ENCODE assay signal across 1 cellular context in the genomic region with DNA sequence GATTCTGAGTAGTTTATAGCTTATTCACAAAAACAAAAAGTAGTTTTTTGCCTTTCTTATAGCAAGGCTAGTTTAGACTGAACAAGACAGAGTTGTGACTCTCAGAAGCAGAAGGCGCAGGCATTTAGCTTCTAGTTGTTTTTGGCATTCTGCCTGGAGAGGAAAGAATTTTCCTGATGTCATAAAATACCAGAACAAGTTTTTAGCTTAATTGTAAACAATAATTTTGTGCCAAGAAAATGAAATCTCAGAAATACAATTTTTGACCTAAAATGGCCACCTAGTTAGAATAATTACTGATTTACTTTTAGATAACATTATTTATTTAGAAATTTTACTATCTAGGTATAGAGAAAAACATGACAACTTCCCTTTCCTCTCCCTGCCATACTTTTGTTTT.
TF ChIP-seq lines count a peak whose summit lies in the region.

No MANE protein-coding gene starts in this region.

TF ChIP-seq in HEK293, 187 proteins besides CTCF, POLR2A, EP300 and RAD21 (continued from another document and continues in another):
- TF ChIP-seq, protein P1, sequence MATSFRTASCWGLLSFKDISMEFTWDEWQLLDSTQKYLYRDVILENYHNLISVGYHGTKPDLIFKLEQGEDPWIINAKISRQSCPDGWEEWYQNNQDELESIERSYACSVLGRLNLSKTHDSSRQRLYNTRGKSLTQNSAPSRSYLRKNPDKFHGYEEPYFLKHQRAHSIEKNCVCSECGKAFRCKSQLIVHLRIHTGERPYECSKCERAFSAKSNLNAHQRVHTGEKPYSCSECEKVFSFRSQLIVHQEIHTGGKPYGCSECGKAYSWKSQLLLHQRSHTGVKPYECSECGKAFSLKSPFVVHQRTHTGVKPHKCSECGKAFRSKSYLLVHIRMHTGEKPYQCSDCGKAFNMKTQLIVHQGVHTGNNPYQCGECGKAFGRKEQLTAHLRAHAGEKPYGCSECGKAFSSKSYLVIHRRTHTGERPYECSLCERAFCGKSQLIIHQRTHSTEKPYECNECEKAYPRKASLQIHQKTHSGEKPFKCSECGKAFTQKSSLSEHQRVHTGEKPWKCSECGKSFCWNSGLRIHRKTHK (tag by site-specific recombination; IDR thresholded peaks at IDR 0.05), result no peak
- TF ChIP-seq, protein P2, sequence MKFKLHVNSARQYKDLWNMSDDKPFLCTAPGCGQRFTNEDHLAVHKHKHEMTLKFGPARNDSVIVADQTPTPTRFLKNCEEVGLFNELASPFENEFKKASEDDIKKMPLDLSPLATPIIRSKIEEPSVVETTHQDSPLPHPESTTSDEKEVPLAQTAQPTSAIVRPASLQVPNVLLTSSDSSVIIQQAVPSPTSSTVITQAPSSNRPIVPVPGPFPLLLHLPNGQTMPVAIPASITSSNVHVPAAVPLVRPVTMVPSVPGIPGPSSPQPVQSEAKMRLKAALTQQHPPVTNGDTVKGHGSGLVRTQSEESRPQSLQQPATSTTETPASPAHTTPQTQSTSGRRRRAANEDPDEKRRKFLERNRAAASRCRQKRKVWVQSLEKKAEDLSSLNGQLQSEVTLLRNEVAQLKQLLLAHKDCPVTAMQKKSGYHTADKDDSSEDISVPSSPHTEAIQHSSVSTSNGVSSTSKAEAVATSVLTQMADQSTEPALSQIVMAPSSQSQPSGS (tag by site-specific recombination; IDR thresholded peaks at IDR 0.05; ENCODE audit: low read depth), result 0 out of 2 replicates have a peak, but pooled peaks have one; percentile 38
- TF ChIP-seq ZBTB21 (tag by site-specific recombination; IDR thresholded peaks at IDR 0.05) (peak; percentile 68; the same call in 1 of the 2 replicates), ZNF391 (tag by site-specific recombination; IDR thresholded peaks at IDR 0.05; ENCODE audit: borderline replicate concordance, low read depth) (no peak), BCL11A (tag by site-specific recombination; IDR thresholded peaks at IDR 0.05; ENCODE audit: low read depth) (no peak), ZBTB8A (tag by site-specific recombination; IDR thresholded peaks at IDR 0.05) (no peak), ZEB2 (tag by site-specific recombination; IDR thresholded peaks at IDR 0.05) (peak; percentile 73), ZNF76 (tag by site-specific recombination; IDR thresholded peaks at IDR 0.05; ENCODE audit: borderline replicate concordance, low read depth) (no peak), SP7 (tag by site-specific recombination; IDR thresholded peaks at IDR 0.05) (peak; percentile 53; the same call in 1 of the 2 replicates), YY2 (tag by site-specific recombination; IDR thresholded peaks at IDR 0.05) (no peak), ZNF157 (tag by site-specific recombination; IDR thresholded peaks at IDR 0.05) (no peak), ZNF404 (tag by site-specific recombination; IDR thresholded peaks at IDR 0.05) (no peak), ZBTB48 (tag by site-specific recombination; IDR thresholded peaks at IDR 0.05) (no peak), ZNF175 (tag by site-specific recombination; IDR thresholded peaks at IDR 0.05) (no peak), SCRT1 (tag by site-specific recombination; IDR thresholded peaks at IDR 0.05; ENCODE audit: borderline replicate concordance) (no peak), ZNF174 (tag by site-specific recombination; IDR thresholded peaks at IDR 0.05) (no peak), ZNF560 (tag by site-specific recombination; IDR thresholded peaks at IDR 0.05; ENCODE audit: borderline replicate concordance) (no peak), ZNF654 (tag by site-specific recombination; IDR thresholded peaks at IDR 0.05; ENCODE audit: low read depth) (no peak), ZNF623 (tag by site-specific recombination; IDR thresholded peaks at IDR 0.05) (no peak), ZNF366 (tag by site-specific recombination; conservative IDR thresholded peaks at IDR 0.05) (peak; percentile 74; the same call in 1 of the 2 replicates), ZFHX2 (tag by site-specific recombination; conservative IDR thresholded peaks at IDR 0.05) (no peak), ZNF571 (tag by site-specific recombination; IDR thresholded peaks at IDR 0.05) (no peak), ZNF132 (tag by site-specific recombination; IDR thresholded peaks at IDR 0.05; ENCODE audit: borderline replicate concordance) (no peak), GLI2 (tag by site-specific recombination; IDR thresholded peaks at IDR 0.05; ENCODE audit: borderline replicate concordance, low read depth) (no peak), KLF10 (tag by site-specific recombination; IDR thresholded peaks at IDR 0.05) (0 out of 2 replicates have a peak, but pooled peaks have one; percentile 47), ZNF155 (tag by site-specific recombination; IDR thresholded peaks at IDR 0.05) (no peak), KLF1 (tag by site-specific recombination; IDR thresholded peaks at IDR 0.05) (no peak), ZNF664 (tag by site-specific recombination; IDR thresholded peaks at IDR 0.05) (peak; percentile 74), ZNF335 (tag by site-specific recombination; conservative IDR thresholded peaks at IDR 0.05) (no peak)
- TF ChIP-seq, protein P3, sequence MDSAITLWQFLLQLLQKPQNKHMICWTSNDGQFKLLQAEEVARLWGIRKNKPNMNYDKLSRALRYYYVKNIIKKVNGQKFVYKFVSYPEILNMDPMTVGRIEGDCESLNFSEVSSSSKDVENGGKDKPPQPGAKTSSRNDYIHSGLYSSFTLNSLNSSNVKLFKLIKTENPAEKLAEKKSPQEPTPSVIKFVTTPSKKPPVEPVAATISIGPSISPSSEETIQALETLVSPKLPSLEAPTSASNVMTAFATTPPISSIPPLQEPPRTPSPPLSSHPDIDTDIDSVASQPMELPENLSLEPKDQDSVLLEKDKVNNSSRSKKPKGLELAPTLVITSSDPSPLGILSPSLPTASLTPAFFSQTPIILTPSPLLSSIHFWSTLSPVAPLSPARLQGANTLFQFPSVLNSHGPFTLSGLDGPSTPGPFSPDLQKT (IDR thresholded peaks at IDR 0.05; ENCODE audit: borderline replicate concordance, low read depth, low read length), result no peak
- TF ChIP-seq, protein P4, sequence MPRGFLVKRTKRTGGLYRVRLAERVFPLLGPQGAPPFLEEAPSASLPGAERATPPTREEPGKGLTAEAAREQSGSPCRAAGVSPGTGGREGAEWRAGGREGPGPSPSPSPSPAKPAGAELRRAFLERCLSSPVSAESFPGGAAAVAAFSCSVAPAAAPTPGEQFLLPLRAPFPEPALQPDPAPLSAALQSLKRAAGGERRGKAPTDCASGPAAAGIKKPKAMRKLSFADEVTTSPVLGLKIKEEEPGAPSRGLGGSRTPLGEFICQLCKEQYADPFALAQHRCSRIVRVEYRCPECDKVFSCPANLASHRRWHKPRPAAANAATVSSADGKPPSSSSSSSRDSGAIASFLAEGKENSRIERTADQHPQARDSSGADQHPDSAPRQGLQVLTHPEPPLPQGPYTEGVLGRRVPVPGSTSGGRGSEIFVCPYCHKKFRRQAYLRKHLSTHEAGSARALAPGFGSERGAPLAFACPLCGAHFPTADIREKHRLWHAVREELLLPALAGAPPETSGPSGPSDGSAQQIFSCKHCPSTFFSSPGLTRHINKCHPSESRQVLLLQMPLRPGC (tag by site-specific recombination; IDR thresholded peaks at IDR 0.05), result peak; percentile 84; the same call in 1 of the 2 replicates
- TF ChIP-seq, protein P5, sequence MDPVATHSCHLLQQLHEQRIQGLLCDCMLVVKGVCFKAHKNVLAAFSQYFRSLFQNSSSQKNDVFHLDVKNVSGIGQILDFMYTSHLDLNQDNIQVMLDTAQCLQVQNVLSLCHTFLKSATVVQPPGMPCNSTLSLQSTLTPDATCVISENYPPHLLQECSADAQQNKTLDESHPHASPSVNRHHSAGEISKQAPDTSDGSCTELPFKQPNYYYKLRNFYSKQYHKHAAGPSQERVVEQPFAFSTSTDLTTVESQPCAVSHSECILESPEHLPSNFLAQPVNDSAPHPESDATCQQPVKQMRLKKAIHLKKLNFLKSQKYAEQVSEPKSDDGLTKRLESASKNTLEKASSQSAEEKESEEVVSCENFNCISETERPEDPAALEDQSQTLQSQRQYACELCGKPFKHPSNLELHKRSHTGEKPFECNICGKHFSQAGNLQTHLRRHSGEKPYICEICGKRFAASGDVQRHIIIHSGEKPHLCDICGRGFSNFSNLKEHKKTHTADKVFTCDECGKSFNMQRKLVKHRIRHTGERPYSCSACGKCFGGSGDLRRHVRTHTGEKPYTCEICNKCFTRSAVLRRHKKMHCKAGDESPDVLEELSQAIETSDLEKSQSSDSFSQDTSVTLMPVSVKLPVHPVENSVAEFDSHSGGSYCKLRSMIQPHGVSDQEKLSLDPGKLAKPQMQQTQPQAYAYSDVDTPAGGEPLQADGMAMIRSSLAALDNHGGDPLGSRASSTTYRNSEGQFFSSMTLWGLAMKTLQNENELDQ (tag by site-specific recombination; IDR thresholded peaks at IDR 0.05; ENCODE audit: low read depth), result no peak
- TF ChIP-seq, protein P6, sequence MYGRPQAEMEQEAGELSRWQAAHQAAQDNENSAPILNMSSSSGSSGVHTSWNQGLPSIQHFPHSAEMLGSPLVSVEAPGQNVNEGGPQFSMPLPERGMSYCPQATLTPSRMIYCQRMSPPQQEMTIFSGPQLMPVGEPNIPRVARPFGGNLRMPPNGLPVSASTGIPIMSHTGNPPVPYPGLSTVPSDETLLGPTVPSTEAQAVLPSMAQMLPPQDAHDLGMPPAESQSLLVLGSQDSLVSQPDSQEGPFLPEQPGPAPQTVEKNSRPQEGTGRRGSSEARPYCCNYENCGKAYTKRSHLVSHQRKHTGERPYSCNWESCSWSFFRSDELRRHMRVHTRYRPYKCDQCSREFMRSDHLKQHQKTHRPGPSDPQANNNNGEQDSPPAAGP (tag by site-specific recombination; IDR thresholded peaks at IDR 0.05), result no peak
- TF ChIP-seq, protein P7, sequence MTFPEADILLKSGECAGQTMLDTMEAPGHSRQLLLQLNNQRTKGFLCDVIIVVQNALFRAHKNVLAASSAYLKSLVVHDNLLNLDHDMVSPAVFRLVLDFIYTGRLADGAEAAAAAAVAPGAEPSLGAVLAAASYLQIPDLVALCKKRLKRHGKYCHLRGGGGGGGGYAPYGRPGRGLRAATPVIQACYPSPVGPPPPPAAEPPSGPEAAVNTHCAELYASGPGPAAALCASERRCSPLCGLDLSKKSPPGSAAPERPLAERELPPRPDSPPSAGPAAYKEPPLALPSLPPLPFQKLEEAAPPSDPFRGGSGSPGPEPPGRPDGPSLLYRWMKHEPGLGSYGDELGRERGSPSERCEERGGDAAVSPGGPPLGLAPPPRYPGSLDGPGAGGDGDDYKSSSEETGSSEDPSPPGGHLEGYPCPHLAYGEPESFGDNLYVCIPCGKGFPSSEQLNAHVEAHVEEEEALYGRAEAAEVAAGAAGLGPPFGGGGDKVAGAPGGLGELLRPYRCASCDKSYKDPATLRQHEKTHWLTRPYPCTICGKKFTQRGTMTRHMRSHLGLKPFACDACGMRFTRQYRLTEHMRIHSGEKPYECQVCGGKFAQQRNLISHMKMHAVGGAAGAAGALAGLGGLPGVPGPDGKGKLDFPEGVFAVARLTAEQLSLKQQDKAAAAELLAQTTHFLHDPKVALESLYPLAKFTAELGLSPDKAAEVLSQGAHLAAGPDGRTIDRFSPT (tag by site-specific recombination; IDR thresholded peaks at IDR 0.05), result 0 out of 2 replicates have a peak, but pooled peaks have one; percentile 24
- TF ChIP-seq, protein P8, sequence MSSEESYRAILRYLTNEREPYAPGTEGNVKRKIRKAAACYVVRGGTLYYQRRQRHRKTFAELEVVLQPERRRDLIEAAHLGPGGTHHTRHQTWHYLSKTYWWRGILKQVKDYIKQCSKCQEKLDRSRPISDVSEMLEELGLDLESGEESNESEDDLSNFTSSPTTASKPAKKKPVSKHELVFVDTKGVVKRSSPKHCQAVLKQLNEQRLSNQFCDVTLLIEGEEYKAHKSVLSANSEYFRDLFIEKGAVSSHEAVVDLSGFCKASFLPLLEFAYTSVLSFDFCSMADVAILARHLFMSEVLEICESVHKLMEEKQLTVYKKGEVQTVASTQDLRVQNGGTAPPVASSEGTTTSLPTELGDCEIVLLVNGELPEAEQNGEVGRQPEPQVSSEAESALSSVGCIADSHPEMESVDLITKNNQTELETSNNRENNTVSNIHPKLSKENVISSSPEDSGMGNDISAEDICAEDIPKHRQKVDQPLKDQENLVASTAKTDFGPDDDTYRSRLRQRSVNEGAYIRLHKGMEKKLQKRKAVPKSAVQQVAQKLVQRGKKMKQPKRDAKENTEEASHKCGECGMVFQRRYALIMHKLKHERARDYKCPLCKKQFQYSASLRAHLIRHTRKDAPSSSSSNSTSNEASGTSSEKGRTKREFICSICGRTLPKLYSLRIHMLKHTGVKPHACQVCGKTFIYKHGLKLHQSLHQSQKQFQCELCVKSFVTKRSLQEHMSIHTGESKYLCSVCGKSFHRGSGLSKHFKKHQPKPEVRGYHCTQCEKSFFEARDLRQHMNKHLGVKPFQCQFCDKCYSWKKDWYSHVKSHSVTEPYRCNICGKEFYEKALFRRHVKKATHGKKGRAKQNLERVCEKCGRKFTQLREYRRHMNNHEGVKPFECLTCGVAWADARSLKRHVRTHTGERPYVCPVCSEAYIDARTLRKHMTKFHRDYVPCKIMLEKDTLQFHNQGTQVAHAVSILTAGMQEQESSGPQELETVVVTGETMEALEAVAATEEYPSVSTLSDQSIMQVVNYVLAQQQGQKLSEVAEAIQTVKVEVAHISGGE (tag by site-specific recombination; conservative IDR thresholded peaks at IDR 0.05; ENCODE audit: low read depth), result no peak
- TF ChIP-seq, protein P9, sequence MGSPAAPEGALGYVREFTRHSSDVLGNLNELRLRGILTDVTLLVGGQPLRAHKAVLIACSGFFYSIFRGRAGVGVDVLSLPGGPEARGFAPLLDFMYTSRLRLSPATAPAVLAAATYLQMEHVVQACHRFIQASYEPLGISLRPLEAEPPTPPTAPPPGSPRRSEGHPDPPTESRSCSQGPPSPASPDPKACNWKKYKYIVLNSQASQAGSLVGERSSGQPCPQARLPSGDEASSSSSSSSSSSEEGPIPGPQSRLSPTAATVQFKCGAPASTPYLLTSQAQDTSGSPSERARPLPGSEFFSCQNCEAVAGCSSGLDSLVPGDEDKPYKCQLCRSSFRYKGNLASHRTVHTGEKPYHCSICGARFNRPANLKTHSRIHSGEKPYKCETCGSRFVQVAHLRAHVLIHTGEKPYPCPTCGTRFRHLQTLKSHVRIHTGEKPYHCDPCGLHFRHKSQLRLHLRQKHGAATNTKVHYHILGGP (tag by site-specific recombination; IDR thresholded peaks at IDR 0.05), result no peak
- TF ChIP-seq, protein P10, sequence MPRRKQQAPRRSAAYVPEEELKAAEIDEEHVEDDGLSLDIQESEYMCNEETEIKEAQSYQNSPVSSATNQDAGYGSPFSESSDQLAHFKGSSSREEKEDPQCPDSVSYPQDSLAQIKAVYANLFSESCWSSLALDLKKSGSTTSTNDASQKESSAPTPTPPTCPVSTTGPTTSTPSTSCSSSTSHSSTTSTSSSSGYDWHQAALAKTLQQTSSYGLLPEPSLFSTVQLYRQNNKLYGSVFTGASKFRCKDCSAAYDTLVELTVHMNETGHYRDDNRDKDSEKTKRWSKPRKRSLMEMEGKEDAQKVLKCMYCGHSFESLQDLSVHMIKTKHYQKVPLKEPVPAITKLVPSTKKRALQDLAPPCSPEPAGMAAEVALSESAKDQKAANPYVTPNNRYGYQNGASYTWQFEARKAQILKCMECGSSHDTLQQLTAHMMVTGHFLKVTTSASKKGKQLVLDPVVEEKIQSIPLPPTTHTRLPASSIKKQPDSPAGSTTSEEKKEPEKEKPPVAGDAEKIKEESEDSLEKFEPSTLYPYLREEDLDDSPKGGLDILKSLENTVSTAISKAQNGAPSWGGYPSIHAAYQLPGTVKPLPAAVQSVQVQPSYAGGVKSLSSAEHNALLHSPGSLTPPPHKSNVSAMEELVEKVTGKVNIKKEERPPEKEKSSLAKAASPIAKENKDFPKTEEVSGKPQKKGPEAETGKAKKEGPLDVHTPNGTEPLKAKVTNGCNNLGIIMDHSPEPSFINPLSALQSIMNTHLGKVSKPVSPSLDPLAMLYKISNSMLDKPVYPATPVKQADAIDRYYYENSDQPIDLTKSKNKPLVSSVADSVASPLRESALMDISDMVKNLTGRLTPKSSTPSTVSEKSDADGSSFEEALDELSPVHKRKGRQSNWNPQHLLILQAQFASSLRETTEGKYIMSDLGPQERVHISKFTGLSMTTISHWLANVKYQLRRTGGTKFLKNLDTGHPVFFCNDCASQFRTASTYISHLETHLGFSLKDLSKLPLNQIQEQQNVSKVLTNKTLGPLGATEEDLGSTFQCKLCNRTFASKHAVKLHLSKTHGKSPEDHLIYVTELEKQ (tag by site-specific recombination; IDR thresholded peaks at IDR 0.05; ENCODE audit: borderline replicate concordance), result no peak
